8 cellular contexts compared by ENCODE assay signal in the genomic region with DNA sequence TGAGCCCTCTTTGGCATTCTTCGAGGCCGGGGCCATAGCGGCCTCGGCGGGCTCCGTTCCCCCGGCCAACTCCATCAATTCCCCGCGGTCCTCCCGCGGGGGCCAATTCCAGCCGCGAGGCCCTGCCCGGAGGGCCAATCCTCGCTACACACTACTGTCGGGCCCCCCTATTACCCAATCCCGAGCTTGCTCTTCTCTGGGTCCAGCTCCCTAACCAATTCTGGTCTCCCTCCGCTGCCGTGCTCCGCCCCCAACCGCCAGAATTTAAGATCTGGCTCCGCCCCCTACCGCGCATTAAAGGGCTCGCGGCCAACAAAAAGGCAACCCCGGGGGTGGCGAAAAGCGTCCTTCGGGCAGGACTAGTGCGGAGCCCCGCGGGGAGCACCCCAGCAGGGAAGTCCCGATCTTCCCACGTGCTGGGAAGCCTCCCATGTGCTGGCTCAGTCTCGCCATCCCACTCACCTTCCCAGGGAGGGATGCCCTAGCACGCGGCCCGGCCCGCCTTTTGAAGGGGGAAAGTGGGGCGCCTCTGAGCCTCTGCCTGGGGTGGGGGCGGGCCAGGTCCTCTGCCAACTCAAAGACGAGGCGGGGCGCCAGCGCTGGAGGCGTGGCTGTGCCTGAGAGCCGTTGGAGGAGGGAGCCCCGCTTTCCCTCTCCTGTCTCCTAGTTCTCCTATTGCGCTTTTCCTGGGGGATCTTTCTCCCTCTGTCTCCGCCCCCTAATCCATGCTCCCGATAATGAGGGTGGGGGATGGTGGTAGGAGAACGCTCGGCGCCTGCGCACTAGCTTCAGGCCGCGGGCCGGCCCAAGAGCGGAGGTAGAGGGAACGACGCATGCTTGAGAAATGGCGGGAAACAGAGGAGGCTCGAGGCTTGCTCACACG. TPM values are rescaled to one million over a fixed set of nuclear protein-coding genes. Genes with fewer than 3 reads are reported as not detected.
DNase-seq lines count a peak whose midpoint lies in the region; ATAC-seq, FAIRE-seq and TF ChIP-seq lines count a peak whose summit lies in the region.

No MANE protein-coding gene starts in this region.

- TF ChIP-seq POLR2A in A549 (IDR thresholded peaks at IDR 0.05; ENCODE audit: low read length) (no peak), right lobe of liver (IDR thresholded peaks at IDR 0.05) (no peak)

- FAIRE-seq in A549 (lab: Jason Lieb, UNC): peak; percentile 18

- H3K27me3 ChIP-seq in dorsolateral prefrontal cortex (no peaks in the 10 kb centered on the region), right lobe of liver (no peaks in the 10 kb centered on the region)

- ATAC-seq in A549 (peak; percentile 80 to 96), GM18868 (IDR thresholded peaks at IDR 0.05; ENCODE audit: unreplicated experiment) (peak; percentile 78), HG03095 (IDR thresholded peaks at IDR 0.05; ENCODE audit: unreplicated experiment) (peak; percentile 76), right lobe of liver (peak; percentile 82 to 90 (median 87))

- H3K4me1 ChIP-seq in A549 (peaks cover 18% of the 10 kb centered on the region), right lobe of liver (peaks cover 0 to 9% (median 2%) of the 10 kb centered on the region in 4 donors)

- WGBS in A549 (ENCODE audit: missing lambda C conversion rate): 29% methylated on average over 65 of the region's 65 CpGs
- 9% methylated on average over 33 of the region's 65 CpGs for WGBS in right lobe of liver (ENCODE audit: insufficient coverage, low coverage, low lambda C conversion rate, missing lambda C conversion rate)

- H3K4me3 ChIP-seq in A549 (peak overlapping the region; percentile 48), dorsolateral prefrontal cortex (peak overlapping the region; percentile 60 to 100 (median 84)), right lobe of liver (peak overlapping the region; percentile 46 to 60 (median 47))

- DNase-seq in A549 (ENCODE audit: low read depth in 1 of 2, low spot score in 1 of 2): peak; percentile 94 to 100
- DNase-seq in NCI-H345 treated with DMSO at 0.1 percent for 48 hours (lab: John Stamatoyannopoulos, UW; ENCODE audit: unreplicated experiment): peak; percentile 52
- DNase-seq in activated CD4-positive, alpha-beta T cell treated with anti-CD3 and anti-CD28 coated beads, Interleukin-2, amount 50 U/mL, for 48 hours: peak; percentile 95 to 97
- peak; percentile 80 to 96 (median 94) for DNase-seq in dorsolateral prefrontal cortex
- peak; percentile 76 to 84 (median 82) for DNase-seq in right lobe of liver
- peak; percentile 92 to 93 for DNase-seq in stimulated activated CD4-positive, alpha-beta T cell treated with anti-CD3 and anti-CD28 coated beads, Interleukin-2, amount 100 ng/mL, for 48 hours

- H3K36me3 ChIP-seq in right lobe of liver: no peaks in the 10 kb centered on the region

- no peaks in the 10 kb centered on the region for H3K9me3 ChIP-seq in A549
- no peaks in the 10 kb centered on the region for H3K9me3 ChIP-seq in right lobe of liver

- POLR2A ChIA-PET in A549 (lab: Yijun Ruan, JAX): interaction anchor here (1.0 to 1.2 kb wide), 5 partner anchors 10 to 181 kb away, joined by 3 to 7 read pairs (median 4); partner anchors contain the start of gene GSK3A

- no peak for TF ChIP-seq EP300 in A549 (IDR thresholded peaks at IDR 0.05)

- no peak for TF ChIP-seq CTCF in A549 (IDR thresholded peaks at IDR 0.05)
- TF ChIP-seq CTCF in dorsolateral prefrontal cortex (IDR thresholded peaks at IDR 0.05 in 54 of 56, conservative IDR thresholded peaks at IDR 0.05 in 2 of 56; ENCODE audit: low read depth in 1 of 56, partially characterized antibody in 56 of 56): peak in 32 of 56 donors; percentile 7 to 63 (median 32)
- no peak for TF ChIP-seq CTCF in right lobe of liver (IDR thresholded peaks at IDR 0.05)

- peak overlapping the region; percentile 81 for H3K4me2 ChIP-seq in A549

- intact Hi-C loops in dorsolateral prefrontal cortex (cut with DNase I): loop anchor here in 1 of 2 donors (5.0 to 10.0 kb wide), 3 partner anchors 96 to 349 kb away; partner anchors contain the start of genes GRIK5, GSK3A, MEGF8 and ZNF574
- intact Hi-C loops in right lobe of liver (cut with DNase I): no loop called here

- H3K27ac ChIP-seq in A549: peak overlapping the region; percentile 52 to 78
- peak overlapping the region; percentile 0 to 96 (median 88) for H3K27ac ChIP-seq in dorsolateral prefrontal cortex
- peak overlapping the region in 2 of 3 donors; percentile 20 to 35 for H3K27ac ChIP-seq in right lobe of liver

- CTCF ChIA-PET in A549 (lab: Yijun Ruan, JAX): interaction anchor here (0.5 to 7.6 kb wide), 14 partner anchors 8 to 896 kb away, joined by 3 to 74 read pairs (median 4); partner anchors contain the start of gene CXCL17

- TF ChIP-seq RAD21 in A549 (conservative IDR thresholded peaks at IDR 0.05 in 1 of 2, IDR thresholded peaks at IDR 0.05 in 1 of 2): no peak

TF ChIP-seq in A549, 52 proteins besides CTCF, POLR2A, EP300 and RAD21 (continues in another document):
- TF ChIP-seq SREBF2 (IDR thresholded peaks at IDR 0.05) (no peak), FOSB (CRISPR knock-in tag; IDR thresholded peaks at IDR 0.05) (no peak), ATOH8 (CRISPR knock-in tag; IDR thresholded peaks at IDR 0.05; ENCODE audit: low read depth) (peak; percentile 54), RCOR1 (IDR thresholded peaks at IDR 0.05; ENCODE audit: low read depth, low read length) (no peak), USF2 (IDR thresholded peaks at IDR 0.05) (peak; percentile 30; the same call in 1 of the 2 replicates), RFX5 (IDR thresholded peaks at IDR 0.05) (no peak), ZFP36 (IDR thresholded peaks at IDR 0.05; ENCODE audit: borderline replicate concordance, partially characterized antibody) (no peak), NFE2L2 (conservative IDR thresholded peaks at IDR 0.05; ENCODE audit: low read length) (no peak), ESRRA (IDR thresholded peaks at IDR 0.05; ENCODE audit: borderline replicate concordance, low read length) (no peak), ZC3H11A (IDR thresholded peaks at IDR 0.05) (no peak), E2F6 (IDR thresholded peaks at IDR 0.05; ENCODE audit: borderline replicate concordance, low read depth) (peak; percentile 95), MAFK (IDR thresholded peaks at IDR 0.05; ENCODE audit: partially characterized antibody) (no peak), ZNF302 (CRISPR knock-in tag; IDR thresholded peaks at IDR 0.05) (0 out of 2 replicates have a peak, but pooled peaks have one; percentile 8), HDAC2 (IDR thresholded peaks at IDR 0.05) (no peak), KDM1A (IDR thresholded peaks at IDR 0.05; ENCODE audit: low read depth) (no peak), HEYL (CRISPR knock-in tag; IDR thresholded peaks at IDR 0.05) (no peak), HOXA7 (CRISPR knock-in tag; IDR thresholded peaks at IDR 0.05) (peak; percentile 59; the same call in 1 of the 2 replicates), GATA3 (IDR thresholded peaks at IDR 0.05; ENCODE audit: borderline replicate concordance) (no peak), TP53 (CRISPR knock-in tag; IDR thresholded peaks at IDR 0.05) (no peak), CEBPB (IDR thresholded peaks at IDR 0.05) (peak; percentile 38 to 68; a peak in 2 of 4 replicates)

RNA-seq across cellular contexts. Expression of gene LIPE, which starts 3.5 kb away (rescaled TPM):
- polyA plus RNA-seq in A549 (2011; rRNA removed) (1.6 and 2.6 TPM in 2 replicates), A549 (2017; fragmentation: RNase III; extraction: RNeasy Plus Mini Kit Qiagen cat#74134 plus additional on column Dnase treatment) (2.5 to 3.2 TPM (median 2.7 TPM) in 3 replicates)
- 4.3 and 6.6 TPM in 2 replicates for polyA plus RNA-seq in A549 (2012; cell fraction: cytosol; rRNA removed)
- 8.5 and 10.1 TPM in 2 replicates for polyA plus RNA-seq in A549 (2012; cell fraction: nucleus; rRNA removed)
- polyA minus RNA-seq in A549 (2011; rRNA and poly(A)+ RNA removed): 2.3 and 3.4 TPM in 2 replicates
- total RNA-seq in dorsolateral prefrontal cortex (100 to 1,000 TPM in 24 of 120 experiments, 10 to 100 TPM in 96; 21.9 to 264 (median 65.6) TPM), right lobe of liver (1 to 10 TPM in 5 of 6 experiments, under 1 TPM in 1; 0.87 to 2.5 (median 1.8) TPM)

RNA-seq across cellular contexts. Expression of gene CXCL17, which starts 19.0 kb away (rescaled TPM):
- 0.13 and 0.14 TPM in 2 replicates for polyA plus RNA-seq in A549 (2011; rRNA removed)
- polyA plus RNA-seq in A549 (2012; cell fraction: cytosol; rRNA removed): 0.08 and 0.09 TPM in 2 replicates
- polyA plus RNA-seq in A549 (2012; cell fraction: nucleus; rRNA removed): not detected in 2 replicates
- polyA plus RNA-seq in A549 (2017; fragmentation: RNase III; extraction: RNeasy Plus Mini Kit Qiagen cat#74134 plus additional on column Dnase treatment): not detected in 3 replicates
- polyA minus RNA-seq in A549 (2011; rRNA and poly(A)+ RNA removed): not detected in 2 replicates
- total RNA-seq in dorsolateral prefrontal cortex: not detected
- under 1 TPM in 1 of 6 experiments, not detected in 5; 0.29 TPM for total RNA-seq in right lobe of liver

RNA-seq across cellular contexts. Expression of gene CNFN, which starts 33.6 kb away (rescaled TPM):
- polyA plus RNA-seq in A549 (2011; rRNA removed) (5.1 and 11.9 TPM in 2 replicates), A549 (2017; fragmentation: RNase III; extraction: RNeasy Plus Mini Kit Qiagen cat#74134 plus additional on column Dnase treatment) (33.2 to 44.6 TPM (median 33.6 TPM) in 3 replicates)
- polyA plus RNA-seq in A549 (2012; cell fraction: cytosol; rRNA removed): 39.9 and 41.0 TPM in 2 replicates
- polyA plus RNA-seq in A549 (2012; cell fraction: nucleus; rRNA removed): 23.1 and 33.3 TPM in 2 replicates
- polyA minus RNA-seq in A549 (2011; rRNA and poly(A)+ RNA removed): 1.4 and 5.2 TPM in 2 replicates
- total RNA-seq in dorsolateral prefrontal cortex (1 to 10 TPM in 51 of 120 experiments, under 1 TPM in 5, not detected in 64; 0.84 to 3.8 (median 1.4) TPM), right lobe of liver (not detected)

Comparison
In these comparisons a context has a peak if more than half of its experiments do, and no peak if none do; other contexts are left out.
1. Peak in every context shown above with its lines: DNase-seq, ATAC-seq, H3K4me3 ChIP-seq and H3K27ac ChIP-seq.
2. H3K27ac ChIP-seq: peak in every context shown above with its lines; median percentile 88 in dorsolateral prefrontal cortex; 65 in A549; 28 in right lobe of liver.
3. CTCF ChIP-seq: peak in dorsolateral prefrontal cortex (32 of 56); none in A549 (single experiment) and right lobe of liver (0 of 4).
4. RNA of gene LIPE, which starts 3.5 kb away (total RNA-seq): 21.9 to 264 TPM in dorsolateral prefrontal cortex; 0.87 to 2.5 TPM in right lobe of liver; every median in the first group is over 4 times any median in the second.